1 cellular context compared by ENCODE assay signal in the genomic region with DNA sequence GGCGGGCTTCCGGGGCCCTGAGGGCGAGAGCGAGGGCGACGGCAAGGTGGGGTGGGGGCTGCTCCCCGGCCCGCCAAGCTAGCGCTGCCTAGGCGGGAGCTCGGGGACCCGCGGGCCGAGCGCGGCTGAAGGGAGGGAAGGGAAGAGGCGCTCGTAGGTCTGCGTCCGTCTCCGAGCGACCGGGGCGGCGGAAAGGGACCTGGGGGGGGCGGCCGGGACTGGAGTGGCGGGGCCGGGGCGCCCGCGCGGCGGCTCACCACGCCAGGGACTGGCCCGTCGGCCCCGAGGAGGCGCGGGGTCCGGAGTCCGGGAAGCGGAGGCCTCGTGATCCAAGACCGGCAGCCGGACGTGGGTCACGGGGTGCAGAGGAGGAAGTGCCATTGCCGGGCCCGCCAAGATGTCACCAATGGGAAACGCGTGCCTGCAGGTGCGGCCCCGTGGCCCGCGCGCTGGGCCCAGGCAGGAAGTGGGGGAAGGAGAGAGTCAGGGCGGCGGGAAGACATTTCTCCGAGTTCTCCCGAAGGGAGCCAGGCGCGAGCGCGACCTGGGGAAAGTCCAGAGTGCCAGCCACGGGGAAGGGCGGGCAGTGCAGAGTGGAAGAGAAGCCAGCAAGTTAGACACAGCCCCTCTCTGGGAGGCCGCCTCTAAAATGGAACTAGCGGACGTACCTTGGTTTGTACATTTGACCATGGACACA.
A peak's percentile ranks its signal among the peaks of the same experiment; 100 is the strongest.
TF ChIP-seq lines count a peak whose summit lies in the region.

No MANE protein-coding gene starts in this region.

TF ChIP-seq in HepG2, 621 proteins besides CTCF, POLR2A, EP300 and RAD21 (continued from another document and continues in another):
- TF ChIP-seq FOXK1 (CRISPR knock-in tag; IDR thresholded peaks at IDR 0.05; ENCODE audit: borderline replicate concordance, low read depth) (peak; percentile 71; the same call in 1 of the 2 replicates), MIER2 (CRISPR knock-in tag; IDR thresholded peaks at IDR 0.05) (peak; percentile 50; the same call in 1 of the 2 replicates), ZMYM3 (CRISPR knock-in tag; IDR thresholded peaks at IDR 0.05) (peak; percentile 65), ISX (CRISPR knock-in tag; conservative IDR thresholded peaks at IDR 0.05) (peak; percentile 77; the same call in 1 of the 2 replicates), SKIL (CRISPR knock-in tag; IDR thresholded peaks at IDR 0.05; ENCODE audit: borderline replicate concordance) (peak; percentile 88), MYC (CRISPR knock-in tag; IDR thresholded peaks at IDR 0.05; ENCODE audit: borderline replicate concordance) (peak; percentile 97), ZNF740 (CRISPR knock-in tag; IDR thresholded peaks at IDR 0.05) (peak; percentile 94), ZSCAN12 (CRISPR knock-in tag; IDR thresholded peaks at IDR 0.05) (no peak; the same call in 1 of the 2 replicates), GTF3A (CRISPR knock-in tag; conservative IDR thresholded peaks at IDR 0.05) (no peak), CERS6 (CRISPR knock-in tag; IDR thresholded peaks at IDR 0.05) (no peak), ZSCAN9 (CRISPR knock-in tag; IDR thresholded peaks at IDR 0.05; ENCODE audit: borderline replicate concordance) (peak; percentile 94), ZNF230 (CRISPR knock-in tag; IDR thresholded peaks at IDR 0.05) (0 out of 2 replicates have a peak, but pooled peaks have one; percentile 56), ZBTB38 (CRISPR knock-in tag; IDR thresholded peaks at IDR 0.05) (peak; percentile 95), IRF2 (CRISPR knock-in tag; IDR thresholded peaks at IDR 0.05) (peak; percentile 87), ZMYM4 (CRISPR knock-in tag; IDR thresholded peaks at IDR 0.05) (peak; percentile 83), ZNF558 (CRISPR knock-in tag; IDR thresholded peaks at IDR 0.05; ENCODE audit: borderline replicate concordance) (peak; percentile 22; the same call in 1 of the 2 replicates), MTF1 (CRISPR knock-in tag; IDR thresholded peaks at IDR 0.05) (peak; percentile 81), TAF1 (CRISPR knock-in tag; IDR thresholded peaks at IDR 0.05) (peak; percentile 79), SNAPC2 (CRISPR knock-in tag; IDR thresholded peaks at IDR 0.05) (peak; percentile 77; the same call in 1 of the 2 replicates), RXRB (CRISPR knock-in tag; IDR thresholded peaks at IDR 0.05; ENCODE audit: borderline replicate concordance) (peak; percentile 72; the same call in 1 of the 2 replicates), GATA4 (IDR thresholded peaks at IDR 0.05; ENCODE audit: borderline replicate concordance, low read depth) (peak; percentile 10; the same call in 1 of the 2 replicates), ZNF790 (CRISPR knock-in tag; IDR thresholded peaks at IDR 0.05; ENCODE audit: borderline replicate concordance) (no peak), MXD3 (CRISPR knock-in tag; IDR thresholded peaks at IDR 0.05) (peak; percentile 97), ZNF468 (CRISPR knock-in tag; IDR thresholded peaks at IDR 0.05) (peak; percentile 73; the same call in 1 of the 2 replicates), NONO (IDR thresholded peaks at IDR 0.05) (no peak), NONO (CRISPR knock-in tag; conservative IDR thresholded peaks at IDR 0.05) (no peak; the same call in none of the 2 replicates), ZNF256 (CRISPR knock-in tag; conservative IDR thresholded peaks at IDR 0.05) (peak; percentile 82; the same call in 1 of the 2 replicates), NFE2L2 (IDR thresholded peaks at IDR 0.05; ENCODE audit: low read length) (no peak), SRSF9 (IDR thresholded peaks at IDR 0.05; ENCODE audit: borderline replicate concordance, insufficient read depth, low read depth, low read length, poor library complexity, severe bottlenecking) (no peak), DDIT3 (CRISPR knock-in tag; IDR thresholded peaks at IDR 0.05) (no peak), CENPT (CRISPR knock-in tag; IDR thresholded peaks at IDR 0.05; ENCODE audit: low read depth) (peak; percentile 93), FOSL2 (CRISPR knock-in tag; IDR thresholded peaks at IDR 0.05) (peak; percentile 69), JUN (CRISPR knock-in tag; IDR thresholded peaks at IDR 0.05) (peak; percentile 78; the same call in 1 of the 2 replicates), BRD4 (CRISPR knock-in tag; IDR thresholded peaks at IDR 0.05) (peak; percentile 90), ZNF350 (CRISPR knock-in tag; IDR thresholded peaks at IDR 0.05; ENCODE audit: borderline replicate concordance, low read depth) (no peak), HNRNPH1 (optimal IDR thresholded peaks at IDR 0.05; ENCODE audit: low read depth, low read length) (no peak), ATF3 (CRISPR knock-in tag; IDR thresholded peaks at IDR 0.05) (no peak; the same call in 1 of the 2 replicates), SETDB1 (CRISPR knock-in tag; IDR thresholded peaks at IDR 0.05; ENCODE audit: borderline replicate concordance) (no peak), FOSL1 (CRISPR knock-in tag; IDR thresholded peaks at IDR 0.05; ENCODE audit: borderline replicate concordance) (no peak), ARNT2 (CRISPR knock-in tag; IDR thresholded peaks at IDR 0.05; ENCODE audit: low read depth) (no peak; the same call in 1 of the 2 replicates), MAZ (IDR thresholded peaks at IDR 0.05; ENCODE audit: borderline replicate concordance, low read depth, low read length) (peak; percentile 34; the same call in 1 of the 2 replicates), MAZ (CRISPR knock-in tag; IDR thresholded peaks at IDR 0.05; ENCODE audit: low read depth) (peak; percentile 95), LBX2 (CRISPR knock-in tag; IDR thresholded peaks at IDR 0.05; ENCODE audit: borderline replicate concordance) (peak; percentile 90; the same call in 1 of the 2 replicates), HOXA3 (CRISPR knock-in tag; IDR thresholded peaks at IDR 0.05) (peak; percentile 96), ZSCAN5A (CRISPR knock-in tag; IDR thresholded peaks at IDR 0.05; ENCODE audit: borderline replicate concordance) (no peak), MED8 (CRISPR knock-in tag; IDR thresholded peaks at IDR 0.05; ENCODE audit: insufficient replicate concordance) (peak; percentile 69), ZFP41 (CRISPR knock-in tag; IDR thresholded peaks at IDR 0.05; ENCODE audit: borderline replicate concordance) (peak; percentile 91; the same call in 1 of the 2 replicates), PTBP1 (IDR thresholded peaks at IDR 0.05; ENCODE audit: low read depth, low read length, poor library complexity, severe bottlenecking) (no peak), NR1H2 (CRISPR knock-in tag; IDR thresholded peaks at IDR 0.05; ENCODE audit: borderline replicate concordance, low read depth) (peak; percentile 87; the same call in 1 of the 2 replicates), CBFB (CRISPR knock-in tag; IDR thresholded peaks at IDR 0.05) (peak; percentile 65; the same call in 1 of the 2 replicates), ZNF34 (CRISPR knock-in tag; IDR thresholded peaks at IDR 0.05; ENCODE audit: borderline replicate concordance) (peak; percentile 55; the same call in 1 of the 2 replicates), SMAD3 (CRISPR knock-in tag; IDR thresholded peaks at IDR 0.05) (no peak), EEA1 (CRISPR knock-in tag; IDR thresholded peaks at IDR 0.05; ENCODE audit: borderline replicate concordance) (peak; percentile 91; the same call in 1 of the 2 replicates), KDM1A (CRISPR knock-in tag; IDR thresholded peaks at IDR 0.05) (no peak), ARID2 (CRISPR knock-in tag; IDR thresholded peaks at IDR 0.05; ENCODE audit: borderline replicate concordance) (peak; percentile 27; the same call in 1 of the 2 replicates), THAP8 (CRISPR knock-in tag; IDR thresholded peaks at IDR 0.05; ENCODE audit: borderline replicate concordance) (no peak), ZNF30 (CRISPR knock-in tag; IDR thresholded peaks at IDR 0.05) (0 out of 2 replicates have a peak, but pooled peaks have one; percentile 60), TBL1XR1 (IDR thresholded peaks at IDR 0.05; ENCODE audit: borderline replicate concordance, low read length, partially characterized antibody) (peak; percentile 18)
- TF ChIP-seq, protein P1, sequence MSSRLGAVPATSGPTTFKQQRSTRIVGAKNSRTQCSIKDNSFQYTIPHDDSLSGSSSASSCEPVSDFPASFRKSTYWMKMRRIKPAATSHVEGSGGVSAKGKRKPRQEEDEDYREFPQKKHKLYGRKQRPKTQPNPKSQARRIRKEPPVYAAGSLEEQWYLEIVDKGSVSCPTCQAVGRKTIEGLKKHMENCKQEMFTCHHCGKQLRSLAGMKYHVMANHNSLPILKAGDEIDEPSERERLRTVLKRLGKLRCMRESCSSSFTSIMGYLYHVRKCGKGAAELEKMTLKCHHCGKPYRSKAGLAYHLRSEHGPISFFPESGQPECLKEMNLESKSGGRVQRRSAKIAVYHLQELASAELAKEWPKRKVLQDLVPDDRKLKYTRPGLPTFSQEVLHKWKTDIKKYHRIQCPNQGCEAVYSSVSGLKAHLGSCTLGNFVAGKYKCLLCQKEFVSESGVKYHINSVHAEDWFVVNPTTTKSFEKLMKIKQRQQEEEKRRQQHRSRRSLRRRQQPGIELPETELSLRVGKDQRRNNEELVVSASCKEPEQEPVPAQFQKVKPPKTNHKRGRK (CRISPR knock-in tag; IDR thresholded peaks at IDR 0.05): no peak
- TF ChIP-seq, protein P2, sequence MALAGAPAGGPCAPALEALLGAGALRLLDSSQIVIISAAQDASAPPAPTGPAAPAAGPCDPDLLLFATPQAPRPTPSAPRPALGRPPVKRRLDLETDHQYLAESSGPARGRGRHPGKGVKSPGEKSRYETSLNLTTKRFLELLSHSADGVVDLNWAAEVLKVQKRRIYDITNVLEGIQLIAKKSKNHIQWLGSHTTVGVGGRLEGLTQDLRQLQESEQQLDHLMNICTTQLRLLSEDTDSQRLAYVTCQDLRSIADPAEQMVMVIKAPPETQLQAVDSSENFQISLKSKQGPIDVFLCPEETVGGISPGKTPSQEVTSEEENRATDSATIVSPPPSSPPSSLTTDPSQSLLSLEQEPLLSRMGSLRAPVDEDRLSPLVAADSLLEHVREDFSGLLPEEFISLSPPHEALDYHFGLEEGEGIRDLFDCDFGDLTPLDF (CRISPR knock-in tag; IDR thresholded peaks at IDR 0.05): peak; percentile 96
- TF ChIP-seq, protein P3, sequence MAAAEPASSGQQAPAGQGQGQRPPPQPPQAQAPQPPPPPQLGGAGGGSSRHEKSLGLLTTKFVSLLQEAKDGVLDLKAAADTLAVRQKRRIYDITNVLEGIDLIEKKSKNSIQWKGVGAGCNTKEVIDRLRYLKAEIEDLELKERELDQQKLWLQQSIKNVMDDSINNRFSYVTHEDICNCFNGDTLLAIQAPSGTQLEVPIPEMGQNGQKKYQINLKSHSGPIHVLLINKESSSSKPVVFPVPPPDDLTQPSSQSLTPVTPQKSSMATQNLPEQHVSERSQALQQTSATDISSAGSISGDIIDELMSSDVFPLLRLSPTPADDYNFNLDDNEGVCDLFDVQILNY (CRISPR knock-in tag; conservative IDR thresholded peaks at IDR 0.05): peak; percentile 92
